23 cellular contexts compared by ENCODE assay signal in the genomic region with DNA sequence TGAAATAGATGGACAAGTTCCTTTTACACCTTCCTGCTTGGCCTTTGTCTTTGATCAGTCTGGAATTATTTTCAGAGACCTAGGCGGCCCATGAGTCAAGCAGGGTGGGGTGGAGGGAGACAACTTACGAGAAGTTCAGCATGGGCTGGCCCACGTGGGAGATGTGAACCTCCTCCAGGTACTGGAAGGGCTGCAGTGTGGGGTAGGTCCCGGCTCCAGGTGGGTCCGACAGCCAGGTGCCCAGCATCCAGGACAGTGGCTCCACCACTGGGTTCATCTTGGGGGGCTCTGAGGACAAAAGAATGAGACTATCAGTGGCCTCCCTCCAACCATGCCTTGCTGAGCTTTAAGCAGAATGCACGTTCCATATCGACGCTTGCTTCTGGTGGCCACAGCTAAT. TPM values are rescaled to one million over a fixed set of nuclear protein-coding genes. Genes with fewer than 3 reads are reported as not detected.
A peak's percentile ranks its signal among the peaks of the same experiment; 100 is the strongest.
DNase-seq lines count a peak whose midpoint lies in the region; ATAC-seq and TF ChIP-seq lines count a peak whose summit lies in the region.
"Had no signal": no experiment of that assay in that cellular context is flagged by ENCODE, and none has a peak within 500 bp of the region (broad histone marks: within the 10 kb centered on the region; RNA-seq: fewer than 3 reads in every experiment).

No MANE protein-coding gene starts in this region.

- TF ChIP-seq POLR2A in IMR-90 (IDR thresholded peaks at IDR 0.05; ENCODE audit: low read depth, low read length), result no peak

- no peak overlapping the region for H3K14ac ChIP-seq in IMR-90 (replicated peaks; ENCODE audit: low read depth, low read length)

- H3K23ac ChIP-seq in IMR-90 (ENCODE audit: low read depth, low read length), result no peak overlapping the region

- H3K27ac ChIP-seq in IMR-90 (ENCODE audit: insufficient read depth, low read length) (no peak overlapping the region), substantia nigra (ENCODE audit: low read depth, low read length, poor library complexity, severe bottlenecking) (no peak overlapping the region)

- H3K4me3 ChIP-seq in IMR-90 (ENCODE audit: insufficient read depth, low read depth, low read length), result no peak overlapping the region
- H3K4me3 ChIP-seq: BLaER1, GM12878 had no signal

- H3K9me1 ChIP-seq in IMR-90 (ENCODE audit: insufficient read depth, low read length), result 0 out of 2 replicates have a peak, but pooled peaks cover 4% of the 10 kb centered on the region

- dilution Hi-C loops in IMR-90 (cut with HindIII; ENCODE audit: low sequenced_read_pairs, unreplicated experiment), result no loop called here

- H2BK20ac ChIP-seq in IMR-90 (ENCODE audit: low read depth, low read length), result no peak overlapping the region

- H2BK120ac ChIP-seq in IMR-90 (ENCODE audit: low read depth, low read length), result no peak overlapping the region

- H3K27me3 ChIP-seq in IMR-90 (ENCODE audit: control insufficient read depth, insufficient read depth, low read length), result no peaks in the 10 kb centered on the region
- H3K27me3 ChIP-seq: BE2C, BLaER1 had no signal

- H2BK5ac ChIP-seq in IMR-90 (ENCODE audit: low read depth, low read length, poor library complexity, severe bottlenecking), result no peak overlapping the region

- no peak overlapping the region for H2AK5ac ChIP-seq in IMR-90 (ENCODE audit: low read depth, low read length)

- peaks cover 20 to 43% of the 10 kb centered on the region in 2 experiments for H3K79me1 ChIP-seq in IMR-90 (ENCODE audit: low read depth in 1 of 2, low read length in 2 of 2)

- no peak overlapping the region for H2BK15ac ChIP-seq in IMR-90 (ENCODE audit: low read depth, low read length)

- peaks cover 5% of the 10 kb centered on the region; the same call in 1 of the 2 replicates for H3K4me1 ChIP-seq in IMR-90 (ENCODE audit: control insufficient read depth, insufficient read depth, low read length)

- no peaks in the 10 kb centered on the region for H3K9me3 ChIP-seq in IMR-90 (ENCODE audit: control insufficient read depth, insufficient read depth, low read length)
- H3K9me3 ChIP-seq: BE2C, BLaER1 had no signal

- no peak overlapping the region for H3K56ac ChIP-seq in IMR-90 (ENCODE audit: extremely low read depth, insufficient read depth, low read length)

- BruUV-seq in IMR-90 (replicated peaks; lab: Mats Ljungman, UMichigan), result no TSS peak

- H3K9ac ChIP-seq in IMR-90 (ENCODE audit: low read depth, low read length), result no peak overlapping the region

- no peak overlapping the region for H2AFZ ChIP-seq in IMR-90 (replicated peaks; ENCODE audit: low read length, poor library complexity)

- H3K4ac ChIP-seq in IMR-90 (ENCODE audit: low read depth, low read length), result no peak overlapping the region

- ATAC-seq in IMR-90 (ENCODE audit: low read depth), result no peak
- no peak for ATAC-seq in sciatic nerve
- ATAC-seq in HG03354 (IDR thresholded peaks at IDR 0.05; ENCODE audit: poor library complexity, severe bottlenecking, unreplicated experiment), result no peak
- ATAC-seq: GM12878 had no signal

- intact Hi-C loops in IMR-90 (cut with micrococcal nuclease), result no loop called here
- intact Hi-C loops in sciatic nerve (cut with DNase I), result no loop called here

- no peak overlapping the region for H4K8ac ChIP-seq in IMR-90 (ENCODE audit: low read depth in 2 of 2, low read length in 2 of 2)

- CTCF ChIA-PET in IMR-90 (lab: Yijun Ruan, JAX), result no interaction called here

- no peak for DNase-seq in IMR-90
- DNase-seq in islet precursor cell, result peak; percentile 37
- DNase-seq in sciatic nerve (ENCODE audit: low spot score), result peak; percentile 31
- no peak for DNase-seq in substantia nigra (lab: John Stamatoyannopoulos, UW)
- DNase-seq in effector CD8-positive, alpha-beta T cell (lab: John Stamatoyannopoulos, UW), result no peak
- DNase-seq: 8988T; ACHN; BE2C; C1 segment of cervical spinal cord; CD4-positive, alpha-beta memory T cell; CD4-positive, CD25-positive, alpha-beta regulatory T cell; CD8-positive, alpha-beta memory T cell; COR-L47; DMS 273 treated with DMSO at 0.1 percent for 48 hours; DMS153; DMS53; DMS79; DND-41; EL; GDM1 had no signal

- H3K36me3 ChIP-seq in IMR-90 (ENCODE audit: control insufficient read depth, insufficient read depth, low read length), result peaks cover 31% of the 10 kb centered on the region

- POLR2A ChIA-PET in IMR-90 (lab: Charles Lee; ENCODE audit: unreplicated experiment), result no interaction called here

- no peak overlapping the region for H3K4me2 ChIP-seq in IMR-90 (ENCODE audit: low read depth, low read length)
- H3K4me2 ChIP-seq: BLaER1 had no signal

- no peak for TF ChIP-seq RAD21 in IMR-90 (IDR thresholded peaks at IDR 0.05; ENCODE audit: low read length)

- no peak overlapping the region for H3K18ac ChIP-seq in IMR-90 (ENCODE audit: low read depth, low read length)

- no peak overlapping the region for H4K91ac ChIP-seq in IMR-90 (ENCODE audit: insufficient read depth, low read depth, low read length)

- WGBS in IMR-90 (ENCODE audit: extremely low coverage in 2 of 2, insufficient read length in 1 of 2), 2 experiments, result 100% methylated on average over 4 of the region's 8 CpGs; no CpG with 5 or more reads in 1 of the 2 experiments

- H4K5ac ChIP-seq in IMR-90 (ENCODE audit: low read depth, low read length), result no peak overlapping the region

- no peaks in the 10 kb centered on the region; the same call in 1 of the 2 replicates for H4K20me1 ChIP-seq in IMR-90 (ENCODE audit: insufficient read depth, low read length)

- in situ Hi-C loops in IMR-90 (cut with MboI; ENCODE audit: low sequenced_read_pairs), result no loop called here

- TF ChIP-seq CTCF in IMR-90 (conservative IDR thresholded peaks at IDR 0.05; ENCODE audit: low read depth, low read length), result no peak

- peak overlapping the region; percentile 5 for H2AK9ac ChIP-seq in IMR-90 (replicated peaks; ENCODE audit: low read depth, low read length, poor library complexity)

TF ChIP-seq in IMR-90, 13 proteins besides CTCF, POLR2A, EP300 and RAD21:
- no peak for TF ChIP-seq RFX5 (IDR thresholded peaks at IDR 0.05; ENCODE audit: low read depth, low read length)
- TF ChIP-seq BHLHE40 (IDR thresholded peaks at IDR 0.05; ENCODE audit: low read depth, low read length), result no peak
- no peak for TF ChIP-seq CHD1 (IDR thresholded peaks at IDR 0.05; ENCODE audit: low read depth, low read length)
- no peak for TF ChIP-seq CEBPB (IDR thresholded peaks at IDR 0.05; ENCODE audit: low read depth, low read length)
- TF ChIP-seq SMC3 (IDR thresholded peaks at IDR 0.05; ENCODE audit: low read depth, low read length), result no peak
- no peak for TF ChIP-seq FOS (IDR thresholded peaks at IDR 0.05; ENCODE audit: low read depth, low read length)
- no peak for TF ChIP-seq MAZ (IDR thresholded peaks at IDR 0.05; ENCODE audit: borderline replicate concordance, low read depth, low read length)

RNA-seq across cellular contexts. Expression of a gene that starts 30.8 kb away (rescaled TPM):
- total RNA-seq in IMR-90 (2012; rRNA removed), result 33.9 and 42.2 TPM in 2 replicates
- 55.1 and 60.3 TPM in 2 replicates for polyA plus RNA-seq in IMR-90 (2012; rRNA removed)
- 53.0 and 64.7 TPM in 2 replicates for polyA plus RNA-seq in IMR-90 (2012; cell fraction: cytosol; rRNA removed)
- 20.5 and 32.9 TPM in 2 replicates for polyA plus RNA-seq in IMR-90 (2012; cell fraction: nucleus; rRNA removed; ENCODE audit: low replicate concordance)
- 37.7 TPM for total RNA-seq in sciatic nerve

RNA-seq across cellular contexts. Expression of a gene that starts 31.3 kb away (rescaled TPM):
- total RNA-seq in IMR-90 (2012; rRNA removed), result 102 and 146 TPM in 2 replicates
- polyA plus RNA-seq in IMR-90 (2012; rRNA removed), result 98.4 and 113 TPM in 2 replicates
- polyA plus RNA-seq in IMR-90 (2012; cell fraction: cytosol; rRNA removed), result 52.3 and 78.0 TPM in 2 replicates
- polyA plus RNA-seq in IMR-90 (2012; cell fraction: nucleus; rRNA removed; ENCODE audit: low replicate concordance), result 374 and 431 TPM in 2 replicates
- total RNA-seq in sciatic nerve, result 92.6 TPM

RNA-seq across cellular contexts. Expression of a gene that starts 47.6 kb away (rescaled TPM):
- total RNA-seq in IMR-90 (2012; rRNA removed) (13.3 and 15.8 TPM in 2 replicates), sciatic nerve (31.1 TPM)
- 34.4 and 37.4 TPM in 2 replicates for polyA plus RNA-seq in IMR-90 (2012; rRNA removed)
- 28.7 and 58.2 TPM in 2 replicates for polyA plus RNA-seq in IMR-90 (2012; cell fraction: cytosol; rRNA removed)
- 40.1 and 75.2 TPM in 2 replicates for polyA plus RNA-seq in IMR-90 (2012; cell fraction: nucleus; rRNA removed; ENCODE audit: low replicate concordance)
- total RNA-seq: CD4-positive, alpha-beta memory T cell; CD4-positive, CD25-positive, alpha-beta regulatory T cell; CD8-positive, alpha-beta memory T cell had no signal
- polyA plus RNA-seq: CD4-positive, alpha-beta memory T cell; CD4-positive, CD25-positive, alpha-beta regulatory T cell; CD8-positive, alpha-beta memory T cell had no signal

Comparison
In these comparisons a context has a peak if more than half of its experiments do, and no peak if none do; other contexts are left out.
1. DNase-seq: peak in islet precursor cell (single experiment) and sciatic nerve (single experiment); none in IMR-90 (single experiment), substantia nigra (0 of 49) and effector CD8-positive, alpha-beta T cell (single experiment).